Comparison of ENCODE assay signal across 21 cellular contexts in the genomic region with DNA sequence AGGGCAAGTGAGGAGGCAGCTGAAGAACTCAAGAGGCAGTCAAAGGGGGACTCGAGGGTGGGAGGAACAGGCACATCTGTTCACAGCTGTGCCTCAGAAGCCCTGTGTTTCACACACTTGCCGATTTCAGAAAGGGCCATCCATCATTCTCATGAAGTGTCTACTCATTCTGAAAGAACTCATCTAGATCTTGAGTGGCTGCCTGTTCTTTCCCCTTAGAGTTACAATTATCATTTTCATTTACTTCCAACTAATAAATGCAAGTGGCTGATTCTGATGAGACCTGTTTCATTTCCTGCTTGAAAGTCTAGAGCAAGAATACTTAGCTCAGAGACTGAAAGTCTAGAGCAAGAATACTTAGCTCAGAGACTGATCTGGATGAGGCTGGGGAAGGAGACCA.
"Had no signal": no experiment of that assay in that cellular context is flagged by ENCODE, and none has a peak within 500 bp of the region (broad histone marks: within the 10 kb centered on the region; RNA-seq: fewer than 3 reads in every experiment).

No MANE protein-coding gene starts in this region.

- H3K4me3 ChIP-seq: breast epithelium, skin epidermis, tibial artery, uterus had no signal

- H3K4me1 ChIP-seq: breast epithelium, foreskin keratinocyte, tibial artery, uterus had no signal

- H3K9me3 ChIP-seq: breast epithelium, tibial artery, uterus had no signal

- H3K36me3 ChIP-seq: breast epithelium, tibial artery, uterus had no signal

- DNase-seq: activated CD4-positive, alpha-beta T cell treated with anti-CD3 and anti-CD28 coated beads, Interleukin-2, amount 50 U/mL, for 4 hours; activated CD4-positive, CD25-positive, alpha-beta regulatory T cell treated with anti-CD3 and anti-CD28 coated beads, Interleukin-2, amount 50 U/mL, for 72 hours; activated naive CD4-positive, alpha-beta T cell treated with Interleukin-2 at 50 U/mL for 16 hours; activated T-cell treated with anti-CD3 and anti-CD28 coated beads for 4 hours; aorta; cerebellar nuclear complex; effector CD8-positive, alpha-beta T cell; foreskin keratinocyte; glutamatergic neuron; hypothalamus; left ventricle myocardium superior; natural killer cell; stimulated activated CD4-positive, alpha-beta T cell treated with anti-CD3 and anti-CD28 coated beads, Interleukin-15, amount 100 ng/mL, for 24 hours; stimulated activated CD4-positive, alpha-beta T cell treated with anti-CD3 and anti-CD28 coated beads, Interleukin-4, amount 100 ng/mL, for 1 hour; stimulated activated naive B cell treated with anti-CD40 and anti-IgM and Interleukin-4, amounts not matched to agents 10 μg/mL and 1 μg/mL and 100 μg/mL, for 72 hours; tibial artery; uterus had no signal

- H3K27ac ChIP-seq: breast epithelium, foreskin keratinocyte, skin epidermis, tibial artery, uterus had no signal

- H3K27me3 ChIP-seq: breast epithelium, foreskin keratinocyte, tibial artery, uterus had no signal

- ATAC-seq: activated T-helper 17 cell treated with anti-CD3 and anti-CD28 coated beads, Interleukin-2, amount 50 U/mL, for 72 hours; foreskin keratinocyte; left ventricle myocardium superior; natural killer cell; right cardiac atrium had no signal
